Comparison of ENCODE assay signal across 8 cellular contexts in the genomic region with DNA sequence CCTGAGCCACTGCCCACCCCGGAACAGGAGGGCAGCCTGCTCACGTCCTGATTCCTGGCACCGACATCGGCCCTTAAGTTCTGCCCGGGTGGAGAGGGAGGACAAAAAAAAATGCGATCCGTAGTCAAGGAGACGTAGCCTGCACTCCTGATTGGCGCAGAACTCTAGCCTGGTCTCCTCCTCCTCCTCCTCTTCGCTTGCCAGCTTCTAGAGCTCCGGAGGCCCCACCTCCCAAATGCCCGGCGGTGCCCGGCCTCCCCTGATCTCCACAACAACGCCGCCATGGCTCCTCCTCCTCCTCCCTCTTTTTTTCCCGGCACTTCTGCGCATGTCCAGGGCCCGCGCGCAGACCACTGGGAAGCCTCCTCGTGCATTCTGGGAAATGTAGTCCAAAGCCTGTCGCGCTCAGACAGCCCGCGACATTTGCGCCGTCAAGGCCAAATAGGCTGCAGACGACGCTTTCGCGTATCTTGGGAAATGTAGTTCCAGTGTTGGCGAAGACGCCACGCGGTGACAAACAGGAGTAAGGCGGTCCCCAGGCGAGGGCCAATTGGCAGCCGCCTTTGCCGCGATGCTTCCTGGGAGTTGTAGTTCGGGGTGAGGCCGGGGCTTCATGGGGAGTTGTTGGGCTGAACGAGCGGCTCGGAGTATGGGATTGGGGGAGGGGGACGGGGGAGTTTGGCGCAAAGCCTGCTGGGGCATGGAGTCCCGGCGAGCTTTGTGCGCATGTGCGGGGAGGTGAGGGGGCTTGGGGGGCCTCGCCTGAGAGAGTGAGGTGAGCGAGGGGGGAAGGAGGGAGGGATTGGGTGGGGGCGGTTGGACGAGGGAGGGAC. TPM values are rescaled to one million over a fixed set of nuclear protein-coding genes. Genes with fewer than 3 reads are reported as not detected.
DNase-seq lines count a peak whose midpoint lies in the region; ATAC-seq and TF ChIP-seq lines count a peak whose summit lies in the region.

A gene (plus strand): TSS at position 705 of the 833 bp plus-strand sequence. CDS start 5,625 bp downstream, outside the sequence.

- no TSS peak for BruUV-seq in A673 (replicated peaks; lab: Mats Ljungman, UMichigan)

- intact Hi-C loops in A673 (cut with micrococcal nuclease; ENCODE audit: unreplicated experiment): loop anchor here (2.0 kb wide), 1 partner anchor 20 kb away; a partner anchor contains a TSS
- intact Hi-C loops in breast epithelium (cut with DNase I; ENCODE audit: low total_unique reads): no loop called here

- CTCF ChIA-PET in A673 (lab: Charles Lee): interaction anchor here (0.7 to 1.2 kb wide), 3 partner anchors 60 to 500 kb away, joined by 3 to 11 read pairs (median 7); no protein-coding TSS in a partner anchor

- POLR2A ChIA-PET in A673 (lab: Charles Lee; ENCODE audit: low non-redundant PET): interaction anchor here (0.6 kb wide), 1 partner anchor 20 kb away, joined by 4 read pairs; a partner anchor contains a TSS

- DNase-seq in A673 (ENCODE audit: low spot score): peak; percentile 99
- DNase-seq in NCI-H2196 (lab: John Stamatoyannopoulos, UW; ENCODE audit: unreplicated experiment): peak; percentile 100
- peak; percentile 99 to 100 for DNase-seq in breast epithelium (ENCODE audit: low spot score in 2 of 2)

- peak within 1 kb of the TSS; percentile 83 for H3K4me2 ChIP-seq in skeletal muscle satellite cell (ENCODE audit: low read length)

- H3K4me1 ChIP-seq in A673 (ENCODE audit: insufficient read depth, low read length, poor library complexity, severe bottlenecking) (peaks cover 6% of the 10 kb centered on the region), breast epithelium (peaks cover 0 to 22% of the 10 kb centered on the region in 2 donors), iPS-18a (ENCODE audit: control insufficient read depth, low read depth, low read length) (peaks cover 15% of the 10 kb centered on the region), skeletal muscle satellite cell (ENCODE audit: control insufficient read depth, insufficient read depth, low read length) (peaks cover 11% of the 10 kb centered on the region)

- ATAC-seq in GM18868 (IDR thresholded peaks at IDR 0.05; ENCODE audit: unreplicated experiment) (peak; percentile 87), HG03108 (IDR thresholded peaks at IDR 0.05; ENCODE audit: unreplicated experiment) (peak; percentile 87)

- no peak for TF ChIP-seq POLR2A in breast epithelium (IDR thresholded peaks at IDR 0.05)

- peak within 1 kb of the TSS; percentile 53 for H3K4me3 ChIP-seq in A673 (ENCODE audit: low read depth, low read length, poor library complexity, severe bottlenecking)
- peak within 1 kb of the TSS; percentile 60 to 76 (median 67) for H3K4me3 ChIP-seq in breast epithelium
- H3K4me3 ChIP-seq in iPS-18a (ENCODE audit: low read length): peak within 1 kb of the TSS; percentile 71
- peak within 1 kb of the TSS; percentile 70 for H3K4me3 ChIP-seq in skeletal muscle satellite cell (ENCODE audit: low read length)

- no peaks in the 10 kb centered on the region for H3K36me3 ChIP-seq in A673 (ENCODE audit: insufficient read depth, low read length, poor library complexity, severe bottlenecking)
- no peaks in the 10 kb centered on the region for H3K36me3 ChIP-seq in breast epithelium
- H3K36me3 ChIP-seq in iPS-18a (ENCODE audit: control insufficient read depth, low read depth, low read length): no peaks in the 10 kb centered on the region
- H3K36me3 ChIP-seq in skeletal muscle satellite cell (ENCODE audit: insufficient read depth, low read length): no peaks in the 10 kb centered on the region

- H3K9ac ChIP-seq in iPS-18a (ENCODE audit: low read length): peak within 1 kb of the TSS; percentile 76
- peak within 1 kb of the TSS; percentile 69 for H3K9ac ChIP-seq in skeletal muscle satellite cell (ENCODE audit: low read depth, low read length)

- H3K27me3 ChIP-seq in A673 (replicated peaks; ENCODE audit: insufficient read depth, low read depth, low read length, poor library complexity) (no peaks in the 10 kb centered on the region), breast epithelium (no peaks in the 10 kb centered on the region), iPS-18a (ENCODE audit: control insufficient read depth, insufficient read depth, low read length) (no peaks in the 10 kb centered on the region), skeletal muscle satellite cell (ENCODE audit: control insufficient read depth, insufficient read depth, low read length) (no peaks in the 10 kb centered on the region)

- TF ChIP-seq CTCF in A673 (conservative IDR thresholded peaks at IDR 0.05; ENCODE audit: low read depth, low read length): no peak
- TF ChIP-seq CTCF in VCaP (conservative IDR thresholded peaks at IDR 0.05): no peak
- no peak for TF ChIP-seq CTCF in breast epithelium (IDR thresholded peaks at IDR 0.05)

- H3K27ac ChIP-seq in A673 (ENCODE audit: low read depth, low read length, poor library complexity, severe bottlenecking) (peak within 1 kb of the TSS; percentile 90), VCaP (peak within 1 kb of the TSS; percentile 99), breast epithelium (peak within 1 kb of the TSS; percentile 97 to 98), iPS-18a (ENCODE audit: low read length) (peak within 1 kb of the TSS; percentile 60)

- H3K9me3 ChIP-seq in A673 (ENCODE audit: low read depth, low read length, poor library complexity, severe bottlenecking) (no peaks in the 10 kb centered on the region), breast epithelium (no peaks in the 10 kb centered on the region), iPS-18a (ENCODE audit: control insufficient read depth, low read depth, low read length) (no peaks in the 10 kb centered on the region), skeletal muscle satellite cell (replicated peaks; ENCODE audit: low read length) (no peaks in the 10 kb centered on the region)

RNA-seq across cellular contexts. Expression of the gene that starts here (rescaled TPM):
- total RNA-seq in A673 (2021) (44.2 and 45.3 TPM in 2 replicates), breast epithelium (10 to 100 TPM; 13.9 to 38.5 (median 33.1) TPM)
- total RNA-seq in skeletal muscle satellite cell (2012; rRNA removed): 11.9 and 15.1 TPM in 2 replicates

Comparison
In these comparisons a context has a peak if more than half of its experiments do, and no peak if none do; other contexts are left out.
1. Peak in every context shown above with its lines: DNase-seq, ATAC-seq, H3K4me3 ChIP-seq and H3K27ac ChIP-seq.